3 cellular contexts compared by ENCODE assay signal in genomic region chr6:19287928-19288327, GRCh38.
"Had no signal": no experiment of that assay in that cellular context is flagged by ENCODE, and none has a peak within 500 bp of the region (broad histone marks: within the 10 kb centered on the region; RNA-seq: fewer than 3 reads in every experiment).

No MANE protein-coding gene starts in this region.

- DNase-seq: GDM1, GF-D8 had no signal

- H3K4me3 ChIP-seq: GM12878 had no signal

- ATAC-seq: GM12878 had no signal
